Comparison of ENCODE assay signal across 28 cellular contexts in genomic region chr2:97908208-97908676, GRCh38.
DNase-seq lines count a peak whose midpoint lies in the region; ATAC-seq, FAIRE-seq and TF ChIP-seq lines count a peak whose summit lies in the region.
"Had no signal": no experiment of that assay in that cellular context is flagged by ENCODE, and none has a peak within 500 bp of the region (broad histone marks: within the 10 kb centered on the region; RNA-seq: fewer than 3 reads in every experiment).

No MANE protein-coding gene starts in this region.

- no peak for DNase-seq in GM12891 (ENCODE audit: insufficient read length, low spot score)
- DNase-seq in OCI-LY7 (ENCODE audit: low spot score): no peak
- no peak for DNase-seq in chondrocyte (ENCODE audit: low spot score)
- no peak for DNase-seq in NCI-H774 (lab: John Stamatoyannopoulos, UW)
- DNase-seq: activated CD4-positive, alpha-beta T cell treated with anti-CD3 and anti-CD28 coated beads, Interleukin-2, amount 50 U/mL, for 1 hour; activated CD8-positive, alpha-beta memory T cell treated with anti-CD3 and anti-CD28 coated beads, Interleukin-2, amount 10 ng/mL, durations not matched to agents 7 days and 5 days; activated T-cell treated with anti-CD3 and anti-CD28 coated beads, Interleukin-2, amount 50 U/mL, for 48 hours; C1 segment of cervical spinal cord; Caco-2; DMS79 treated with DMSO at 0.1 percent for 48 hours; mesendoderm; MM.1S; NCI-H1436 treated with DMSO at 0.1 percent for 48 hours; NCI-H2107; NCI-H446; PC-3; right lobe of liver; stimulated activated CD4-positive, alpha-beta T cell treated with anti-CD3 and anti-CD28 coated beads, Interleukin-4, amount 100 ng/mL, for 24 hours had no signal

- H3K4me3 ChIP-seq in OCI-LY7 (ENCODE audit: low read depth, low read length, poor library complexity, severe bottlenecking) (peak overlapping the region; percentile 44), neutrophil (ENCODE audit: low read depth in 1 of 2, low read length in 1 of 2) (no peak overlapping the region), gastroesophageal sphincter (no peak overlapping the region)
- H3K4me3 ChIP-seq: K562, right lobe of liver, suprapubic skin had no signal

- H3K4me2 ChIP-seq in OCI-LY7 (ENCODE audit: low read length): peak overlapping the region; percentile 65

- H3K4me1 Mint-ChIP-seq in chondrocyte (ENCODE audit: low read depth): peaks cover 4% of the 10 kb centered on the region

- intact Hi-C loops in OCI-LY7 (cut with micrococcal nuclease; ENCODE audit: unreplicated experiment): no loop called here

- peak; percentile 48 for ATAC-seq in HG02678 (IDR thresholded peaks at IDR 0.05; ENCODE audit: unreplicated experiment)
- ATAC-seq in gastroesophageal sphincter: no peak
- ATAC-seq in HG02623 (IDR thresholded peaks at IDR 0.05; ENCODE audit: unreplicated experiment): no peak
- ATAC-seq: activated CD8-positive, alpha-beta memory T cell treated with anti-CD3 and anti-CD28 coated beads, Interleukin-2, amount 10 ng/mL, durations not matched to agents 7 days and 5 days; K562; PC-3; right lobe of liver; Right ventricle myocardium inferior; stimulated activated effector memory CD8-positive, alpha-beta T cell treated with anti-CD3 and anti-CD28 coated beads, Interleukin-12 subunit alpha, Interleukin-12 subunit beta, amount 100 ng/mL, for 72 hours had no signal

- no peak overlapping the region for H3K4me3 Mint-ChIP-seq in chondrocyte (ENCODE audit: unreplicated experiment)
- H3K4me3 Mint-ChIP-seq: activated CD8-positive, alpha-beta memory T cell treated with anti-CD3 and anti-CD28 coated beads, Interleukin-2, amount 10 ng/mL, durations not matched to agents 7 days and 5 days; central memory CD8-positive, alpha-beta T cell; stimulated activated effector memory CD8-positive, alpha-beta T cell treated with anti-CD3 and anti-CD28 coated beads, Interleukin-12 subunit alpha, Interleukin-12 subunit beta, amount 100 ng/mL, for 72 hours had no signal

- TF ChIP-seq EP300 in gastroesophageal sphincter (IDR thresholded peaks at IDR 0.05): no peak

- CTCF ChIA-PET in OCI-LY7 (lab: Charles Lee; ENCODE audit: unreplicated experiment): no interaction called here

- H3K9me3 Mint-ChIP-seq in chondrocyte (ENCODE audit: low read depth): peaks cover 13% of the 10 kb centered on the region
- H3K9me3 Mint-ChIP-seq: central memory CD8-positive, alpha-beta T cell; stimulated activated effector memory CD8-positive, alpha-beta T cell treated with anti-CD3 and anti-CD28 coated beads, Interleukin-12 subunit alpha, Interleukin-12 subunit beta, amount 100 ng/mL, for 72 hours had no signal

- no peaks in the 10 kb centered on the region for H4K20me1 ChIP-seq in OCI-LY7 (ENCODE audit: insufficient read depth, low read length)

- H3K4me1 ChIP-seq in OCI-LY7 (ENCODE audit: insufficient read depth, low read length, poor library complexity, severe bottlenecking): peaks cover 35% of the 10 kb centered on the region
- peaks cover 44 to 57% of the 10 kb centered on the region in 2 experiments for H3K4me1 ChIP-seq in neutrophil (ENCODE audit: control insufficient read depth in 1 of 2, insufficient read depth in 1 of 2, low read depth in 1 of 2, low read length in 1 of 2)
- peaks cover 0 to 24% (median 4%) of the 10 kb centered on the region in 3 donors for H3K4me1 ChIP-seq in gastroesophageal sphincter

- H3K27ac Mint-ChIP-seq in chondrocyte (ENCODE audit: unreplicated experiment): no peak overlapping the region
- H3K27ac Mint-ChIP-seq: activated CD8-positive, alpha-beta memory T cell treated with anti-CD3 and anti-CD28 coated beads, Interleukin-2, amount 10 ng/mL, durations not matched to agents 7 days and 5 days; progenitor cell of endocrine pancreas; stimulated activated effector memory CD8-positive, alpha-beta T cell treated with anti-CD3 and anti-CD28 coated beads, Interleukin-12 subunit alpha, Interleukin-12 subunit beta, amount 100 ng/mL, for 72 hours had no signal

- POLR2A ChIA-PET in OCI-LY7 (lab: Charles Lee): interaction anchor here (0.6 to 1.2 kb wide), 2 partner anchors 28 to 36 kb away, joined by 4 to 5 read pairs; no protein-coding TSS in a partner anchor

- H3K36me3 Mint-ChIP-seq in chondrocyte (ENCODE audit: low read depth): peaks cover 12% of the 10 kb centered on the region

- H3K27me3 ChIP-seq in neutrophil (no peaks in the 10 kb centered on the region), gastroesophageal sphincter (no peaks in the 10 kb centered on the region)
- H3K27me3 ChIP-seq: right lobe of liver, suprapubic skin had no signal

- BruUV-seq in OCI-LY7 (replicated peaks; lab: Mats Ljungman, UMichigan): no TSS peak

- H3K27ac ChIP-seq in OCI-LY7 (ENCODE audit: low read depth, low read length, poor library complexity, severe bottlenecking): peak overlapping the region; percentile 45
- H3K27ac ChIP-seq in neutrophil: peak overlapping the region; percentile 48
- no peak overlapping the region for H3K27ac ChIP-seq in gastroesophageal sphincter
- H3K27ac ChIP-seq: right lobe of liver, suprapubic skin had no signal

- FAIRE-seq in GM12891 (lab: Jason Lieb, UNC): peak; percentile 88
- FAIRE-seq: K562 had no signal

- peaks cover 27% of the 10 kb centered on the region for H3K36me3 ChIP-seq in OCI-LY7 (ENCODE audit: insufficient read depth, low read length)
- H3K36me3 ChIP-seq in neutrophil: peaks cover 10% of the 10 kb centered on the region
- peaks cover 0 to 21% of the 10 kb centered on the region in 2 donors for H3K36me3 ChIP-seq in gastroesophageal sphincter
- H3K36me3 ChIP-seq: right lobe of liver had no signal

- no peaks in the 10 kb centered on the region for H3K9me2 ChIP-seq in OCI-LY7 (ENCODE audit: insufficient read depth, low read length)

- 0 out of 2 replicates have a peak, but pooled peaks cover 6% of the 10 kb centered on the region for H3K9me3 ChIP-seq in OCI-LY7 (ENCODE audit: low read length)
- H3K9me3 ChIP-seq in neutrophil: no peaks in the 10 kb centered on the region
- no peaks in the 10 kb centered on the region for H3K9me3 ChIP-seq in gastroesophageal sphincter
- H3K9me3 ChIP-seq: Caco-2, right lobe of liver, suprapubic skin had no signal

- TF ChIP-seq CTCF in OCI-LY7 (conservative IDR thresholded peaks at IDR 0.05; ENCODE audit: low read length) (no peak), neutrophil (IDR thresholded peaks at IDR 0.05) (no peak), gastroesophageal sphincter (IDR thresholded peaks at IDR 0.05) (no peak), chondrocyte (IDR thresholded peaks at IDR 0.05) (no peak)

- peaks cover 10% of the 10 kb centered on the region; the same call in 1 of the 2 replicates for H3K79me2 ChIP-seq in OCI-LY7 (ENCODE audit: insufficient read depth, low read depth, low read length)

- H3K27me3 Mint-ChIP-seq in chondrocyte (ENCODE audit: low read depth): no peaks in the 10 kb centered on the region
- H3K27me3 Mint-ChIP-seq: activated CD8-positive, alpha-beta memory T cell treated with anti-CD3 and anti-CD28 coated beads, Interleukin-2, amount 10 ng/mL, durations not matched to agents 7 days and 5 days; central memory CD8-positive, alpha-beta T cell; progenitor cell of endocrine pancreas had no signal

- peak overlapping the region; percentile 10; the same call in 1 of the 2 replicates for H2AFZ ChIP-seq in OCI-LY7 (ENCODE audit: low read length)

- WGBS in gastroesophageal sphincter (ENCODE audit: low coverage in 1 of 2), 2 donors: 90 to 100% methylated on average over 2 to 4 of the region's 6 CpGs

- TF ChIP-seq POLR2A in GM12891 (IDR thresholded peaks at IDR 0.05; ENCODE audit: low read depth, low read length) (no peak), gastroesophageal sphincter (IDR thresholded peaks at IDR 0.05) (no peak)

TF ChIP-seq in GM12891, 5 proteins besides CTCF, POLR2A, EP300 and RAD21:
- TF ChIP-seq POU2F2 (IDR thresholded peaks at IDR 0.05; ENCODE audit: low read depth, low read length) (0 out of 2 replicates have a peak, but pooled peaks have one; percentile 47), SPI1 (IDR thresholded peaks at IDR 0.05; ENCODE audit: low read depth, low read length) (peak; percentile 61), TAF1 (IDR thresholded peaks at IDR 0.05; ENCODE audit: low read depth, low read length) (no peak), POLR2AphosphoS5 (IDR thresholded peaks at IDR 0.05; ENCODE audit: low read depth, low read length) (no peak), PAX5 (IDR thresholded peaks at IDR 0.05; ENCODE audit: insufficient read depth, low read length, severe bottlenecking) (no peak)

Comparison
In these comparisons a context has a peak if more than half of its experiments do, and no peak if none do; other contexts are left out.
1. H3K27ac ChIP-seq: peak in OCI-LY7 (single experiment) and neutrophil (single experiment); none in gastroesophageal sphincter (0 of 4).